Comparison of ENCODE assay signal across 2 cellular contexts in genomic region chr15:88512606-88513005, GRCh38.
TF ChIP-seq lines count a peak whose summit lies in the region.

No MANE protein-coding gene starts in this region.

TF ChIP-seq in endothelial cell of umbilical vein, 7 proteins besides CTCF, POLR2A, EP300 and RAD21:
- TF ChIP-seq MAX (IDR thresholded peaks at IDR 0.05; ENCODE audit: insufficient read depth, insufficient read length), result no peak
- TF ChIP-seq FOS (IDR thresholded peaks at IDR 0.05; ENCODE audit: borderline replicate concordance, insufficient read depth, low read length), result no peak
- no peak for TF ChIP-seq POLR2AphosphoS5 (IDR thresholded peaks at IDR 0.05; ENCODE audit: insufficient read depth, low read depth, low read length)
- no peak for TF ChIP-seq JUN (IDR thresholded peaks at IDR 0.05; ENCODE audit: borderline replicate concordance, insufficient read depth, insufficient read length, low read depth)
- TF ChIP-seq GATA2 (IDR thresholded peaks at IDR 0.05; ENCODE audit: insufficient read depth, insufficient read length, low read depth, low read length), result no peak
- no peak for TF ChIP-seq MYC (IDR thresholded peaks at IDR 0.05; ENCODE audit: low read depth, low read length)
- TF ChIP-seq EZH2 (IDR thresholded peaks at IDR 0.05; ENCODE audit: borderline replicate concordance, low read depth, low read length, severe bottlenecking), result no peak

TF ChIP-seq in GM12891, 5 proteins besides CTCF, POLR2A, EP300 and RAD21:
- no peak for TF ChIP-seq SPI1 (IDR thresholded peaks at IDR 0.05; ENCODE audit: low read depth, low read length)
- no peak for TF ChIP-seq PAX5 (IDR thresholded peaks at IDR 0.05; ENCODE audit: insufficient read depth, low read length, severe bottlenecking)
- TF ChIP-seq POU2F2 (IDR thresholded peaks at IDR 0.05; ENCODE audit: low read depth, low read length), result no peak
- no peak for TF ChIP-seq TAF1 (IDR thresholded peaks at IDR 0.05; ENCODE audit: low read depth, low read length)
- no peak for TF ChIP-seq POLR2AphosphoS5 (IDR thresholded peaks at IDR 0.05; ENCODE audit: low read depth, low read length)
